19 cellular contexts compared by ENCODE assay signal in genomic region chr2:168723494-168723893, GRCh38.
DNase-seq lines count a peak whose midpoint lies in the region; ATAC-seq and TF ChIP-seq lines count a peak whose summit lies in the region.
"Had no signal": no experiment of that assay in that cellular context is flagged by ENCODE, and none has a peak within 500 bp of the region (broad histone marks: within the 10 kb centered on the region; RNA-seq: fewer than 3 reads in every experiment).

No MANE protein-coding gene starts in this region.

- H3K36me3 ChIP-seq in right atrium auricular region: no peaks in the 10 kb centered on the region

- ATAC-seq in stimulated activated effector memory CD8-positive, alpha-beta T cell treated with anti-CD3 and anti-CD28 coated beads, Interleukin-12 subunit alpha, Interleukin-12 subunit beta, amount 100 ng/mL, for 72 hours: peak; percentile 73
- ATAC-seq: CD8-positive, alpha-beta T cell; GM23338 had no signal

- no peak for DNase-seq in right atrium auricular region (ENCODE audit: low spot score)
- no peak for DNase-seq in cardiac septum (ENCODE audit: low spot score)
- DNase-seq in EH (ENCODE audit: low read depth): peak; percentile 41
- DNase-seq in fibroblast of the aortic adventitia (ENCODE audit: low read depth): peak; percentile 16
- no peak for DNase-seq in stimulated activated effector memory CD8-positive, alpha-beta T cell treated with anti-CD3 and anti-CD28 coated beads, Interleukin-12 subunit alpha, Interleukin-12 subunit beta, amount 100 ng/mL, for 72 hours (ENCODE audit: low spot score in 2 of 2)
- no peak for DNase-seq in stimulated activated CD8-positive, alpha-beta memory T cell treated with anti-CD3 and anti-CD28 coated beads, Interleukin-4, amount 100 ng/mL, for 48 hours
- DNase-seq in GM19240 (ENCODE audit: insufficient read length, low spot score): no peak
- DNase-seq: 8988T; CD8-positive, alpha-beta T cell; COR-L47; DMS 273 treated with DMSO at 0.1 percent for 48 hours; DMS53; DND-41; HCEC 1CT; IMR-90 had no signal

- H3K4me3 ChIP-seq in right atrium auricular region (no peak overlapping the region), fibroblast of the aortic adventitia (ENCODE audit: low read depth, low read length) (no peak overlapping the region)
- H3K4me3 ChIP-seq: BLaER1 treated with 17β-estradiol and CSF1 and Interleukin-3, amounts not matched to agents 10 nM and 100 nM; GM23338 had no signal

- H3K27me3 ChIP-seq in right atrium auricular region: no peaks in the 10 kb centered on the region
- H3K27me3 ChIP-seq: BLaER1 treated with 17β-estradiol and CSF1 and Interleukin-3, amounts not matched to agents 10 nM and 100 nM had no signal

- H3K9me3 ChIP-seq in right atrium auricular region: no peaks in the 10 kb centered on the region

- H3K27ac ChIP-seq in right atrium auricular region: peak overlapping the region; percentile 60 to 79
- H3K27ac ChIP-seq: BLaER1 treated with 17β-estradiol and CSF1 and Interleukin-3, amounts not matched to agents 10 nM and 100 nM; HL-60 had no signal

- H3K9me3 Mint-ChIP-seq in stimulated activated effector memory CD8-positive, alpha-beta T cell treated with anti-CD3 and anti-CD28 coated beads, Interleukin-12 subunit alpha, Interleukin-12 subunit beta, amount 100 ng/mL, for 72 hours: no peaks in the 10 kb centered on the region
- H3K9me3 Mint-ChIP-seq: CD8-positive, alpha-beta T cell; GM23338 had no signal

- no peak overlapping the region for H3K4me3 Mint-ChIP-seq in stimulated activated effector memory CD8-positive, alpha-beta T cell treated with anti-CD3 and anti-CD28 coated beads, Interleukin-12 subunit alpha, Interleukin-12 subunit beta, amount 100 ng/mL, for 72 hours
- H3K4me3 Mint-ChIP-seq: B cell; CD8-positive, alpha-beta T cell; GM23338 had no signal

- H3K27ac Mint-ChIP-seq in stimulated activated effector memory CD8-positive, alpha-beta T cell treated with anti-CD3 and anti-CD28 coated beads, Interleukin-12 subunit alpha, Interleukin-12 subunit beta, amount 100 ng/mL, for 72 hours: peak overlapping the region; percentile 2
- H3K27ac Mint-ChIP-seq: B cell; CD8-positive, alpha-beta T cell; GM23338 had no signal

- intact Hi-C loops in cardiac septum (cut with DNase I): loop anchor here (5.0 kb wide), 1 partner anchor 34 kb away; no protein-coding TSS in a partner anchor

- no peaks in the 10 kb centered on the region for H3K36me3 Mint-ChIP-seq in stimulated activated effector memory CD8-positive, alpha-beta T cell treated with anti-CD3 and anti-CD28 coated beads, Interleukin-12 subunit alpha, Interleukin-12 subunit beta, amount 100 ng/mL, for 72 hours

- H3K4me1 ChIP-seq in right atrium auricular region: peaks cover 0 to 12% of the 10 kb centered on the region in 2 donors
- H3K4me1 ChIP-seq: BLaER1 treated with 17β-estradiol and CSF1 and Interleukin-3, amounts not matched to agents 10 nM and 100 nM had no signal

- H3K4me1 Mint-ChIP-seq in stimulated activated effector memory CD8-positive, alpha-beta T cell treated with anti-CD3 and anti-CD28 coated beads, Interleukin-12 subunit alpha, Interleukin-12 subunit beta, amount 100 ng/mL, for 72 hours: peaks cover 18% of the 10 kb centered on the region
- H3K4me1 Mint-ChIP-seq: GM23338 had no signal

- no peak for TF ChIP-seq CTCF in right atrium auricular region (IDR thresholded peaks at IDR 0.05)
- no peak for TF ChIP-seq CTCF in fibroblast of the aortic adventitia (IDR thresholded peaks at IDR 0.05; ENCODE audit: insufficient read depth, low read length)

Comparison
In these comparisons a context has a peak if more than half of its experiments do, and no peak if none do; other contexts are left out.
1. DNase-seq: peak in EH (single experiment) and fibroblast of the aortic adventitia (single experiment); none in right atrium auricular region (single experiment), cardiac septum (single experiment), stimulated activated effector memory CD8-positive, alpha-beta T cell treated with anti-CD3 and anti-CD28 coated beads, Interleukin-12 subunit alpha, Interleukin-12 subunit beta, amount 100 ng/mL, for 72 hours (0 of 2), stimulated activated CD8-positive, alpha-beta memory T cell treated with anti-CD3 and anti-CD28 coated beads, Interleukin-4, amount 100 ng/mL, for 48 hours (single experiment) and GM19240 (single experiment).